In genomic region chr9:98255064-98255577, GRCh38 we compare ENCODE assay signal across 8 cellular contexts. TPM values are rescaled to one million over a fixed set of nuclear protein-coding genes. Genes with fewer than 3 reads are reported as not detected.
A peak's percentile ranks its signal among the peaks of the same experiment; 100 is the strongest.
DNase-seq lines count a peak whose midpoint lies in the region; ATAC-seq and TF ChIP-seq lines count a peak whose summit lies in the region.

No MANE protein-coding gene starts in this region.

- peak; percentile 18 for ATAC-seq in GM21360 (IDR thresholded peaks at IDR 0.05; ENCODE audit: unreplicated experiment)
- ATAC-seq in stimulated activated effector memory CD8-positive, alpha-beta T cell treated with anti-CD3 and anti-CD28 coated beads, Interleukin-12 subunit alpha, Interleukin-12 subunit beta, amount 100 ng/mL, for 72 hours = peak; percentile 44

- H3K27me3 Mint-ChIP-seq in IgD-negative memory B cell = no peaks in the 10 kb centered on the region
- H3K27me3 Mint-ChIP-seq in immature natural killer cell (ENCODE audit: low read depth in 3 of 3) = peaks cover 6 to 9% (median 6%) of the 10 kb centered on the region in 3 donors

- peak overlapping the region in 2 of 3 donors; percentile 96 to 99 for H3K27ac Mint-ChIP-seq in IgD-negative memory B cell
- H3K27ac Mint-ChIP-seq in immature natural killer cell = peak overlapping the region; percentile 22 to 98 (median 89)
- peak overlapping the region; percentile 97 for H3K27ac Mint-ChIP-seq in stimulated activated effector memory CD8-positive, alpha-beta T cell treated with anti-CD3 and anti-CD28 coated beads, Interleukin-12 subunit alpha, Interleukin-12 subunit beta, amount 100 ng/mL, for 72 hours

- H3K36me3 Mint-ChIP-seq in IgD-negative memory B cell (peaks cover 2% of the 10 kb centered on the region), immature natural killer cell (peaks cover 0 to 12% (median 7%) of the 10 kb centered on the region in 3 donors)
- H3K36me3 Mint-ChIP-seq in stimulated activated effector memory CD8-positive, alpha-beta T cell treated with anti-CD3 and anti-CD28 coated beads, Interleukin-12 subunit alpha, Interleukin-12 subunit beta, amount 100 ng/mL, for 72 hours = peaks cover 17% of the 10 kb centered on the region

- TF ChIP-seq CTCF in astrocyte of the cerebellum (IDR thresholded peaks at IDR 0.05; ENCODE audit: low read depth, low read length, missing control alignments) = peak; percentile 3

- in situ Hi-C loops in astrocyte of the cerebellum (cut with HindIII; ENCODE audit: low sequenced_read_pairs) = no loop called here

- peak; percentile 76 for DNase-seq in EH (ENCODE audit: low read depth)
- DNase-seq in astrocyte of the cerebellum (ENCODE audit: low read depth) = peak; percentile 18
- no peak for DNase-seq in immature natural killer cell
- DNase-seq in stimulated activated effector memory CD8-positive, alpha-beta T cell treated with anti-CD3 and anti-CD28 coated beads, Interleukin-12 subunit alpha, Interleukin-12 subunit beta, amount 100 ng/mL, for 72 hours (ENCODE audit: low spot score in 2 of 2) = no peak
- no peak for DNase-seq in NCI-H128 (lab: John Stamatoyannopoulos, UW; ENCODE audit: unreplicated experiment)
- no peak for DNase-seq in epidermal melanocyte (ENCODE audit: insufficient read length, low spot score)

- H3K4me3 Mint-ChIP-seq in IgD-negative memory B cell (peak overlapping the region; percentile 95 to 98 (median 96)), immature natural killer cell (peak overlapping the region; percentile 86 to 99 (median 94))
- peak overlapping the region; percentile 86 for H3K4me3 Mint-ChIP-seq in stimulated activated effector memory CD8-positive, alpha-beta T cell treated with anti-CD3 and anti-CD28 coated beads, Interleukin-12 subunit alpha, Interleukin-12 subunit beta, amount 100 ng/mL, for 72 hours

- peak overlapping the region; percentile 69 for H3K4me3 ChIP-seq in astrocyte of the cerebellum (ENCODE audit: low read depth, low read length)

- H3K4me1 Mint-ChIP-seq in IgD-negative memory B cell (peaks cover 14 to 21% (median 16%) of the 10 kb centered on the region in 3 donors), immature natural killer cell (peaks cover 20 to 32% of the 10 kb centered on the region in 2 donors)
- H3K4me1 Mint-ChIP-seq in stimulated activated effector memory CD8-positive, alpha-beta T cell treated with anti-CD3 and anti-CD28 coated beads, Interleukin-12 subunit alpha, Interleukin-12 subunit beta, amount 100 ng/mL, for 72 hours = peaks cover 23% of the 10 kb centered on the region

- H3K9me3 Mint-ChIP-seq in IgD-negative memory B cell (no peaks in the 10 kb centered on the region), immature natural killer cell (no peaks in the 10 kb centered on the region)
- H3K9me3 Mint-ChIP-seq in stimulated activated effector memory CD8-positive, alpha-beta T cell treated with anti-CD3 and anti-CD28 coated beads, Interleukin-12 subunit alpha, Interleukin-12 subunit beta, amount 100 ng/mL, for 72 hours = no peaks in the 10 kb centered on the region

RNA-seq across cellular contexts. Expression of gene TBC1D2, which starts 0.3 kb away (rescaled TPM):
- polyA plus RNA-seq in IgD-negative memory B cell = 5.3 TPM
- 1 to 10 TPM; 1.4 to 5.6 (median 1.8) TPM for polyA plus RNA-seq in immature natural killer cell

Comparison
In these comparisons a context has a peak if more than half of its experiments do, and no peak if none do; other contexts are left out.
1. DNase-seq: peak in EH (single experiment) and astrocyte of the cerebellum (single experiment); none in immature natural killer cell (0 of 3), stimulated activated effector memory CD8-positive, alpha-beta T cell treated with anti-CD3 and anti-CD28 coated beads, Interleukin-12 subunit alpha, Interleukin-12 subunit beta, amount 100 ng/mL, for 72 hours (0 of 2), NCI-H128 (single experiment) and epidermal melanocyte (single experiment).
2. Peak in every context shown above with its lines, with median percentiles within 50 percentile points of each other: H3K27ac Mint-ChIP-seq and H3K4me3 Mint-ChIP-seq.